18 cellular contexts compared by ENCODE assay signal in the genomic region with DNA sequence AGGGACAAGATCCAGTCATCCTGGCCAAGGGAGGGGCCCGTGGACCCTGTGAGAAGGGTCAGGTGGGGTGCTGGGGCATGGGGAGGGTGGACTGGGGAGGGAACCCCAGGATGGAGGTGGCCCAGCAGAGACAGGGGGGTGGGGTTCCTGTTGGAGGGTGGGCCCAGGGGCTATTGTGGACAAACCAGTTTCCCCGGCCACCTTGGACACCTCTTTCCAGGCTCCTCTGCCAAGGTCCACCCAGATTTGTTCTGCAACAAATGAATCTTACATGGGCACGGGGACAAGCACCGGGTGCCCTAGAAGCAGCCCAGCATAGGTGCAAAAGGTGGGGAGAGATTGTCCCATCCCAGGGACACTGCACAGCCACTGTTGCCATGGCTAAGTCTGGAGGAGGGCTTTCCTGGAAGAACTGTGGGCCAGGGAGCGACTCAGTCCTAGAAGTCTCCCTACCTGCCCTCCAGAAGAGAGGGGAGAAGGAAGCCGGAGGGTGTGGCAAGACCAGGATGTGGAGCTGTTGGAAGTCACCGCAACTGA. TPM values are rescaled to one million over a fixed set of nuclear protein-coding genes. Genes with fewer than 3 reads are reported as not detected.
"Had no signal": no experiment of that assay in that cellular context is flagged by ENCODE, and none has a peak within 500 bp of the region (broad histone marks: within the 10 kb centered on the region; RNA-seq: fewer than 3 reads in every experiment).

No MANE protein-coding gene starts in this region.

- H3K9me3 ChIP-seq: body of pancreas, colonic mucosa, esophagus muscularis mucosa, left ventricle myocardium inferior, mucosa of descending colon, neutrophil had no signal

- DNase-seq: activated CD4-positive, alpha-beta T cell treated with anti-CD3 and anti-CD28 coated beads for 4 hours; activated CD8-positive, alpha-beta memory T cell treated with anti-CD3 and anti-CD28 coated beads, Interleukin-2, amount 50 U/mL, for 48 hours; activated gamma-delta T cell treated with Interleukin-2 at 50 U/mL for 16 hours; activated T-cell treated with anti-CD3 and anti-CD28 coated beads, Interleukin-2, amount 50 U/mL, for 72 hours; amniotic stem cell; body of pancreas; central memory CD4-positive, alpha-beta T cell; colonic mucosa; hypothalamus; left ventricle myocardium inferior; mucosa of descending colon; naive thymus-derived CD4-positive, alpha-beta T cell; retina had no signal

- H3K36me3 ChIP-seq: colonic mucosa, esophagus muscularis mucosa, left ventricle myocardium inferior, neutrophil had no signal

- ATAC-seq: activated T-cell treated with anti-CD3 and anti-CD28 coated beads, Interleukin-2, amount 50 U/mL, for 72 hours; body of pancreas; mucosa of descending colon; naive thymus-derived CD4-positive, alpha-beta T cell; stimulated activated memory B cell treated with anti-CD40 and anti-IgM and Interleukin-4, amounts not matched to agents 10 μg/mL and 1 μg/mL and 100 μg/mL, for 72 hours had no signal

- H3K27ac Mint-ChIP-seq: activated naive CD8-positive, alpha-beta T cell; activated T-cell treated with anti-CD3 and anti-CD28 coated beads, Interleukin-2, amount 50 U/mL, for 72 hours; naive thymus-derived CD4-positive, alpha-beta T cell; stimulated activated memory B cell treated with anti-CD40 and anti-IgM and Interleukin-4, amounts not matched to agents 10 μg/mL and 1 μg/mL and 100 μg/mL, for 72 hours had no signal

- H3K4me3 Mint-ChIP-seq: activated naive CD8-positive, alpha-beta T cell; activated T-cell treated with anti-CD3 and anti-CD28 coated beads, Interleukin-2, amount 50 U/mL, for 72 hours; naive thymus-derived CD4-positive, alpha-beta T cell; stimulated activated memory B cell treated with anti-CD40 and anti-IgM and Interleukin-4, amounts not matched to agents 10 μg/mL and 1 μg/mL and 100 μg/mL, for 72 hours had no signal

- H3K27ac ChIP-seq: body of pancreas, colonic mucosa, esophagus muscularis mucosa, left ventricle myocardium inferior, neutrophil had no signal

- H3K9me3 Mint-ChIP-seq: activated T-cell treated with anti-CD3 and anti-CD28 coated beads, Interleukin-2, amount 50 U/mL, for 72 hours; stimulated activated memory B cell treated with anti-CD40 and anti-IgM and Interleukin-4, amounts not matched to agents 10 μg/mL and 1 μg/mL and 100 μg/mL, for 72 hours had no signal

- H3K4me3 ChIP-seq: body of pancreas, colonic mucosa, esophagus muscularis mucosa, left ventricle myocardium inferior, mucosa of descending colon had no signal

- H3K36me3 Mint-ChIP-seq: activated naive CD8-positive, alpha-beta T cell; stimulated activated memory B cell treated with anti-CD40 and anti-IgM and Interleukin-4, amounts not matched to agents 10 μg/mL and 1 μg/mL and 100 μg/mL, for 72 hours had no signal

RNA-seq across cellular contexts. Expression of gene FBN3, which starts 2.2 kb away (rescaled TPM):
- total RNA-seq: activated T-cell treated with anti-CD3 and anti-CD28 coated beads, Interleukin-2, amount 50 U/mL, for 72 hours; left ventricle myocardium inferior; naive thymus-derived CD4-positive, alpha-beta T cell had no signal
- polyA plus RNA-seq: naive thymus-derived CD4-positive, alpha-beta T cell; urinary bladder had no signal
